ENCODE assay signal across 8 cellular contexts in genomic region chr14:59897757-59898383, GRCh38. TPM values are rescaled to one million over a fixed set of nuclear protein-coding genes. Genes with fewer than 3 reads are reported as not detected.
DNase-seq lines count a peak whose midpoint lies in the region; ATAC-seq and TF ChIP-seq lines count a peak whose summit lies in the region.

No MANE protein-coding gene starts in this region.

- no peak overlapping the region for H3K9ac ChIP-seq in neural progenitor cell

- H3K36me3 Mint-ChIP-seq in neural progenitor cell, result no peaks in the 10 kb centered on the region

- peaks cover 2% of the 10 kb centered on the region for H3K27me3 Mint-ChIP-seq in neural progenitor cell (ENCODE audit: insufficient read depth, low read depth)

- no peaks in the 10 kb centered on the region for H4K20me1 ChIP-seq in neural progenitor cell (ENCODE audit: low read depth)

- no peak overlapping the region for H3K27ac Mint-ChIP-seq in neural progenitor cell

- H3K9me3 ChIP-seq in neural progenitor cell (ENCODE audit: low read depth), result no peaks in the 10 kb centered on the region

- no peaks in the 10 kb centered on the region for H3K4me1 Mint-ChIP-seq in neural progenitor cell

- H3K79me2 ChIP-seq in neural progenitor cell (ENCODE audit: low read depth), result no peaks in the 10 kb centered on the region

- H3K4me3 ChIP-seq in AG09309 (ENCODE audit: control insufficient read depth, low read depth, low read length) (no peak overlapping the region), neural progenitor cell (no peak overlapping the region)

- peaks cover 5% of the 10 kb centered on the region for H3K9me3 Mint-ChIP-seq in neural progenitor cell

- DNase-seq in AG09309 (ENCODE audit: low read depth) (no peak), NCI-H460 (ENCODE audit: extremely low read depth, low read depth) (peak; percentile 75), cerebellum (ENCODE audit: low spot score) (peak; percentile 37), neural progenitor cell (ENCODE audit: low spot score) (peak; percentile 74), NK-92 (lab: John Stamatoyannopoulos, UW; ENCODE audit: unreplicated experiment) (no peak), germinal center (ENCODE audit: low spot score) (no peak)

- H3K27ac ChIP-seq in neural progenitor cell, result no peak overlapping the region

- H3K36me3 ChIP-seq in neural progenitor cell, result no peaks in the 10 kb centered on the region

- ATAC-seq in GM18867 (IDR thresholded peaks at IDR 0.05; ENCODE audit: unreplicated experiment) (peak; percentile 65), HG03565 (IDR thresholded peaks at IDR 0.05; ENCODE audit: unreplicated experiment) (no peak)

- peaks cover 9% of the 10 kb centered on the region for H3K27me3 ChIP-seq in neural progenitor cell

- no peak overlapping the region for H3K4me2 ChIP-seq in neural progenitor cell

- no peak overlapping the region for H3K4me3 Mint-ChIP-seq in neural progenitor cell

- H3F3A ChIP-seq in neural progenitor cell (ENCODE audit: low read depth), result no peaks in the 10 kb centered on the region

- H2AFZ ChIP-seq in neural progenitor cell (replicated peaks), result peak overlapping the region; percentile 32

- H3K4me1 ChIP-seq in neural progenitor cell, result no peaks in the 10 kb centered on the region

- TF ChIP-seq CTCF in AG09309 (IDR thresholded peaks at IDR 0.05; ENCODE audit: control insufficient read depth, insufficient read depth, low read depth, low read length, missing control alignments) (peak; percentile 22), neural progenitor cell (IDR thresholded peaks at IDR 0.05) (peak; percentile 74)

RNA-seq across cellular contexts. Expression of gene LRRC9, which starts 22.1 kb away (rescaled TPM):
- 0.20 and 0.87 TPM in 2 replicates for total RNA-seq in NCI-H460 (2014; rRNA removed; shearing (Covaris generic))
- polyA plus RNA-seq in NCI-H460 (2014; cell fraction: nucleus; rRNA removed), result not detected in 2 replicates
- total RNA-seq in cerebellum (6.9 TPM), neural progenitor cell (ENCODE audit: low replicate concordance) (2.1 and 2.3 TPM in 2 replicates)

RNA-seq across cellular contexts. Expression of gene RTN1, which starts 27.3 kb away (rescaled TPM):
- 68.2 and 70.2 TPM in 2 replicates for total RNA-seq in NCI-H460 (2014; rRNA removed; shearing (Covaris generic))
- polyA plus RNA-seq in NCI-H460 (2014; cell fraction: nucleus; rRNA removed), result 80.8 and 89.1 TPM in 2 replicates
- total RNA-seq in cerebellum (527 TPM), neural progenitor cell (ENCODE audit: low replicate concordance) (7.7 and 18.6 TPM in 2 replicates)

Comparison
In these comparisons a context has a peak if more than half of its experiments do, and no peak if none do; other contexts are left out.
1. DNase-seq: peak in NCI-H460 (single experiment), cerebellum (single experiment) and neural progenitor cell (single experiment); none in AG09309 (single experiment), NK-92 (single experiment) and germinal center (single experiment).